Comparison of ENCODE assay signal across 1 cellular context in genomic region chr20:10508060-10508459, GRCh38.
TF ChIP-seq lines count a peak whose summit lies in the region.

No MANE protein-coding gene starts in this region.

TF ChIP-seq in HCT116, 20 proteins besides CTCF, POLR2A, EP300 and RAD21 (continued from another document):
- TF ChIP-seq REST (IDR thresholded peaks at IDR 0.05; ENCODE audit: low read depth): no peak
- no peak for TF ChIP-seq EZH2 (IDR thresholded peaks at IDR 0.05)
- TF ChIP-seq EZH2phosphoT487 (IDR thresholded peaks at IDR 0.05; ENCODE audit: borderline replicate concordance): no peak
- TF ChIP-seq SRF (IDR thresholded peaks at IDR 0.05; ENCODE audit: low read depth): peak; percentile 68
- peak; percentile 72 for TF ChIP-seq FOSL1 (IDR thresholded peaks at IDR 0.05; ENCODE audit: low read depth)
- no peak for TF ChIP-seq EGR1 (IDR thresholded peaks at IDR 0.05; ENCODE audit: low read depth)
